In genomic region chr20:35954907-35955251, GRCh38 we compare ENCODE assay signal across 8 cellular contexts. TPM values are rescaled to one million over a fixed set of nuclear protein-coding genes. Genes with fewer than 3 reads are reported as not detected.
DNase-seq lines count a peak whose midpoint lies in the region; ATAC-seq, FAIRE-seq and TF ChIP-seq lines count a peak whose summit lies in the region.

No MANE protein-coding gene starts in this region.

- H3K27ac ChIP-seq in naive thymus-derived CD4-positive, alpha-beta T cell (ENCODE audit: low read depth, low read length): peak overlapping the region; percentile 98

- POLR2A ChIA-PET in Caco-2 (lab: Charles Lee): interaction anchor here (0.5 to 3.7 kb wide), 30 partner anchors 7 to 500 kb away, joined by 3 to 87 read pairs (median 5); partner anchors contain the start of genes AAR2, CEP250, CNBD2 and CPNE1
- POLR2A ChIA-PET in naive thymus-derived CD4-positive, alpha-beta T cell (lab: Charles Lee): interaction anchor here (0.6 to 3.9 kb wide), 25 partner anchors 9 to 1961 kb away, joined by 3 to 44 read pairs (median 7); partner anchors contain the start of genes CEP250, CNBD2, CPNE1 and DYNLRB1

- H3K9me3 Mint-ChIP-seq in Caco-2 (ENCODE audit: unreplicated experiment) (peaks cover 13% of the 10 kb centered on the region), endothelial cell (ENCODE audit: unreplicated experiment) (no peaks in the 10 kb centered on the region)
- H3K9me3 Mint-ChIP-seq in naive thymus-derived CD4-positive, alpha-beta T cell: peaks cover 0 to 8% (median 0%) of the 10 kb centered on the region in 11 donors

- H3K4me1 ChIP-seq in Caco-2 (peaks cover 22% of the 10 kb centered on the region), HAP-1 (peaks cover 4% of the 10 kb centered on the region)
- peaks cover 17 to 23% of the 10 kb centered on the region in 2 donors for H3K4me1 ChIP-seq in naive thymus-derived CD4-positive, alpha-beta T cell (ENCODE audit: control insufficient read depth in 2 of 2, insufficient read depth in 2 of 2, low read length in 2 of 2)

- H3K27me3 ChIP-seq in Caco-2 (replicated peaks; ENCODE audit: control insufficient read depth, insufficient read depth, low read length) (no peaks in the 10 kb centered on the region), HAP-1 (ENCODE audit: low read depth) (no peaks in the 10 kb centered on the region)
- no peaks in the 10 kb centered on the region for H3K27me3 ChIP-seq in naive thymus-derived CD4-positive, alpha-beta T cell (ENCODE audit: control insufficient read depth in 2 of 2, insufficient read depth in 2 of 2, low read length in 2 of 2)

- in situ Hi-C loops in HAP-1 (cut with MboI; ENCODE audit: low sequenced_read_pairs): no loop called here

- CTCF ChIA-PET in Caco-2 (lab: Charles Lee): interaction anchor here (0.5 to 3.8 kb wide), 51 partner anchors 8 to 965 kb away, joined by 3 to 54 read pairs (median 6); partner anchors contain the start of genes CNBD2, ERGIC3, PHF20 and RAB5IF
- CTCF ChIA-PET in naive thymus-derived CD4-positive, alpha-beta T cell (lab: Charles Lee): interaction anchor here (0.6 to 1.7 kb wide), 10 partner anchors 12 to 666 kb away, joined by 3 to 7 read pairs (median 4); partner anchors contain the start of genes AAR2 and RBM39

- BruUV-seq in Caco-2 (replicated peaks; lab: Mats Ljungman, UMichigan): TSS peak; percentile 93

- H3K36me3 Mint-ChIP-seq in Caco-2 (ENCODE audit: insufficient read depth, unreplicated experiment) (peaks cover 34% of the 10 kb centered on the region), endothelial cell (ENCODE audit: low read depth, unreplicated experiment) (peaks cover 5% of the 10 kb centered on the region)
- peaks cover 0 to 9% (median 4%) of the 10 kb centered on the region in 5 donors for H3K36me3 Mint-ChIP-seq in naive thymus-derived CD4-positive, alpha-beta T cell

- FAIRE-seq in urothelium cell line (lab: Jason Lieb, UNC): no peak

- peak overlapping the region; percentile 88 for H3K4me3 Mint-ChIP-seq in Caco-2 (ENCODE audit: unreplicated experiment)
- peak overlapping the region; percentile 97 for H3K4me3 Mint-ChIP-seq in endothelial cell (ENCODE audit: unreplicated experiment)
- H3K4me3 Mint-ChIP-seq in naive thymus-derived CD4-positive, alpha-beta T cell: peak overlapping the region; percentile 86 to 99 (median 99)

- H3K27me3 Mint-ChIP-seq in Caco-2 (ENCODE audit: insufficient read depth, unreplicated experiment) (no peaks in the 10 kb centered on the region), endothelial cell (ENCODE audit: unreplicated experiment) (peaks cover 5% of the 10 kb centered on the region)
- H3K27me3 Mint-ChIP-seq in naive thymus-derived CD4-positive, alpha-beta T cell: peaks cover 0 to 5% (median 0%) of the 10 kb centered on the region in 5 donors

- H3K27ac Mint-ChIP-seq in Caco-2 (ENCODE audit: unreplicated experiment): peak overlapping the region; percentile 96
- H3K27ac Mint-ChIP-seq in endothelial cell (ENCODE audit: unreplicated experiment): peak overlapping the region; percentile 98
- peak overlapping the region; percentile 96 to 100 (median 99) for H3K27ac Mint-ChIP-seq in naive thymus-derived CD4-positive, alpha-beta T cell

- DNase-seq in Caco-2 (no peak), HAP-1 (ENCODE audit: low spot score in 2 of 2) (no peak), SW480 (ENCODE audit: low spot score) (peak; percentile 79), endothelial cell (ENCODE audit: low spot score) (no peak), urothelium cell line (ENCODE audit: low spot score) (no peak)
- DNase-seq in naive thymus-derived CD4-positive, alpha-beta T cell: peak in 2 of 9 donors; percentile 31 to 44

- H3K9me3 ChIP-seq in Caco-2 (peaks cover 6% of the 10 kb centered on the region; the same call in 1 of the 2 replicates), HAP-1 (no peaks in the 10 kb centered on the region)
- no peaks in the 10 kb centered on the region for H3K9me3 ChIP-seq in naive thymus-derived CD4-positive, alpha-beta T cell (ENCODE audit: control insufficient read depth in 2 of 3, low read length in 3 of 3)

- intact Hi-C loops in Caco-2 (cut with micrococcal nuclease; ENCODE audit: unreplicated experiment): loop anchor here (1.0 to 10.0 kb wide), 9 partner anchors 13 to 1078 kb away; partner anchors contain the start of genes ACSS2, CNBD2 and RBM39
- intact Hi-C loops in naive thymus-derived CD4-positive, alpha-beta T cell (cut with micrococcal nuclease): loop anchor here (1.0 to 10.0 kb wide), 28 partner anchors 38 to 1962 kb away; partner anchors contain the start of genes CEP250 (in 2 of the 2), CPNE1 (in 2 of the 2), ERGIC3 (in 2 of the 2) and PHF20 (in 2 of the 2)

- H3K4me3 ChIP-seq in Caco-2 (ENCODE audit: low read depth, low read length) (peak overlapping the region; percentile 86), HAP-1 (peak overlapping the region; percentile 99)
- H3K4me3 ChIP-seq in naive thymus-derived CD4-positive, alpha-beta T cell (ENCODE audit: low read length): peak overlapping the region; percentile 84

- peaks cover 9% of the 10 kb centered on the region for H3K4me1 Mint-ChIP-seq in Caco-2 (ENCODE audit: low read depth, unreplicated experiment)
- peaks cover 10% of the 10 kb centered on the region for H3K4me1 Mint-ChIP-seq in endothelial cell (ENCODE audit: unreplicated experiment)
- H3K4me1 Mint-ChIP-seq in naive thymus-derived CD4-positive, alpha-beta T cell: peaks cover 13 to 36% (median 22%) of the 10 kb centered on the region in 7 donors

- TF ChIP-seq CTCF in Caco-2 (IDR thresholded peaks at IDR 0.05; ENCODE audit: insufficient read depth in 1 of 2, low read depth in 1 of 2, low read length in 1 of 2, severe bottlenecking in 1 of 2, unreplicated experiment in 1 of 2) (no peak), endothelial cell (IDR thresholded peaks at IDR 0.05; ENCODE audit: unreplicated experiment) (no peak)

- no peaks in the 10 kb centered on the region for H3K36me3 ChIP-seq in Caco-2 (ENCODE audit: control insufficient read depth, insufficient read depth, low read length)
- peaks cover 12% of the 10 kb centered on the region for H3K36me3 ChIP-seq in HAP-1 (replicated peaks)
- peaks cover 0 to 8% (median 0%) of the 10 kb centered on the region in 3 experiments for H3K36me3 ChIP-seq in naive thymus-derived CD4-positive, alpha-beta T cell (ENCODE audit: control insufficient read depth in 2 of 3, insufficient read depth in 3 of 3, low read length in 3 of 3)

- peak; percentile 1 for ATAC-seq in naive thymus-derived CD4-positive, alpha-beta T cell
- ATAC-seq in HG03457 (IDR thresholded peaks at IDR 0.05; ENCODE audit: unreplicated experiment): no peak
- ATAC-seq in GM18502 (IDR thresholded peaks at IDR 0.05; ENCODE audit: poor library complexity, unreplicated experiment): no peak

RNA-seq across cellular contexts. Expression of gene SCAND1, which starts 0.6 kb away (rescaled TPM):
- total RNA-seq in Caco-2 (2022): 125 and 129 TPM in 2 replicates
- total RNA-seq in endothelial cell (ENCODE audit: unreplicated experiment): 86.2 TPM
- total RNA-seq in naive thymus-derived CD4-positive, alpha-beta T cell: 10 to 100 TPM; 41.8 to 56.2 (median 51.7) TPM
- 100 to 1,000 TPM; 185 to 212 TPM for polyA plus RNA-seq in naive thymus-derived CD4-positive, alpha-beta T cell

RNA-seq across cellular contexts. Expression of gene CNBD2, which starts 13.5 kb away (rescaled TPM):
- total RNA-seq in Caco-2 (2022) (7.9 and 9.1 TPM in 2 replicates), endothelial cell (ENCODE audit: unreplicated experiment) (8.8 TPM)
- 10 to 100 TPM in 1 of 5 experiments, 1 to 10 TPM in 4; 2.6 to 10.6 (median 6.5) TPM for total RNA-seq in naive thymus-derived CD4-positive, alpha-beta T cell
- 1 to 10 TPM; 7.7 to 9.1 TPM for polyA plus RNA-seq in naive thymus-derived CD4-positive, alpha-beta T cell
